ENCODE assay signal across 28 cellular contexts in the genomic region with DNA sequence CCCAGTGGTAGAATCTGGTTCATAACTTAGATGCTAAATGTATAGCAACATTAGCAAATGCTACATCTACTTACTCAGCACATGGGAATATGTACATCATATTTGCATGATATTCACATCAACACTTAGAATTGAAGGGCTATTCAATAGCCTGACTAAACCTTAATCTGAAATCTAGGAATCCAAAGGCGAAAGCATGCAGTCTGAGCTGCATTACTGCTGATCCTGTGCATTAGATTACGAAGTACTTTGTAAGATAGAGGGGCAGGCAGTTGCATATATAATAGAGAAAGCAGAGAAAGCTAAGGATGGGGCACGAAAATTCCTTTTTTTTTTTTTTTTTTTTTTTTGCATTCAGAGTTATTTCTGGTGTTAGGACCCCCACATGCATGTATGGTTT. TPM values are rescaled to one million over a fixed set of nuclear protein-coding genes. Genes with fewer than 3 reads are reported as not detected.
"Had no signal": no experiment of that assay in that cellular context is flagged by ENCODE, and none has a peak within 500 bp of the region (broad histone marks: within the 10 kb centered on the region; RNA-seq: fewer than 3 reads in every experiment).

No MANE protein-coding gene starts in this region.

- H3K9me3 ChIP-seq: adrenal gland, ascending aorta, colonic mucosa, gastroesophageal sphincter, heart right ventricle, sigmoid colon, spleen, testis, vagina had no signal

- H3K36me3 ChIP-seq: adrenal gland, ascending aorta, colonic mucosa, gastroesophageal sphincter, heart right ventricle, sigmoid colon, spleen, vagina had no signal

- ATAC-seq: activated CD4-positive, CD25-positive, alpha-beta regulatory T cell treated with anti-CD3 and anti-CD28 coated beads, Interleukin-2, amount 50 U/mL, for 24 hours; activated CD8-positive, alpha-beta memory T cell treated with anti-CD3 and anti-CD28 coated beads, Interleukin-2, amount 10 ng/mL, durations not matched to agents 7 days and 5 days; activated CD8-positive, alpha-beta T cell treated with anti-CD3 and anti-CD28 coated beads for 36 hours; effector memory CD8-positive, alpha-beta T cell; esophagus mucosa; gastroesophageal sphincter; heart right ventricle; left colon had no signal

- H3K27me3 ChIP-seq: adrenal gland, ascending aorta, colonic mucosa, dorsolateral prefrontal cortex, gastroesophageal sphincter, heart right ventricle, sigmoid colon, spleen, testis, vagina had no signal

- H3K4me1 ChIP-seq: adrenal gland, ascending aorta, colonic mucosa, gastroesophageal sphincter, heart right ventricle, spleen, testis had no signal

- H3K4me3 ChIP-seq: adrenal gland, ascending aorta, colonic mucosa, dorsolateral prefrontal cortex, gastroesophageal sphincter, heart right ventricle, sigmoid colon, spleen, testis, vagina had no signal

- H3K27ac ChIP-seq: adrenal gland, ascending aorta, colonic mucosa, dorsolateral prefrontal cortex, gastroesophageal sphincter, heart right ventricle, sigmoid colon, spleen, testis, vagina, VCaP had no signal

- DNase-seq: activated CD4-positive, alpha-beta T cell treated with anti-CD3 and anti-CD28 coated beads, Interleukin-2, amount 10 ng/mL, durations not matched to agents 7 days and 5 days; activated CD8-positive, alpha-beta memory T cell treated with anti-CD3 and anti-CD28 coated beads, Interleukin-2, amount 10 ng/mL, durations not matched to agents 7 days and 5 days; activated CD8-positive, alpha-beta T cell treated with anti-CD3 and anti-CD28 coated beads for 36 hours; activated gamma-delta T cell; adrenal gland; colonic mucosa; dorsolateral prefrontal cortex; effector memory CD8-positive, alpha-beta T cell; heart right ventricle; left colon; nucleus accumbens; posterior cingulate gyrus; sigmoid colon; spleen; stimulated activated CD4-positive, alpha-beta T cell treated with anti-CD3 and anti-CD28 coated beads, Interleukin-4, amount 100 ng/mL, for 1 hour; stimulated activated naive CD4-positive, alpha-beta T cell; testis had no signal

RNA-seq across cellular contexts. Expression of gene SLC38A4, which starts 40.4 kb away (rescaled TPM):
- total RNA-seq: activated CD4-positive, alpha-beta T cell treated with anti-CD3 and anti-CD28 coated beads, Interleukin-2, amount 10 ng/mL, durations not matched to agents 7 days and 5 days; activated CD8-positive, alpha-beta memory T cell treated with anti-CD3 and anti-CD28 coated beads, Interleukin-2, amount 10 ng/mL, durations not matched to agents 7 days and 5 days; activated CD8-positive, alpha-beta T cell treated with anti-CD3 and anti-CD28 coated beads for 36 hours; activated T-helper 1 cell treated with anti-CD3 and anti-CD28 coated beads, Interleukin-12 subunit alpha, Interleukin-12 subunit beta, Interleukin-2, Interleukin-4 antibody, amounts not matched to agents 30 ng/mL and 10 ng/mL and 1 ng/mL, durations not matched to agents 14 hours and 24 hours and 36 hours; ascending aorta; mononuclear cell; renal cortical epithelial cell; T-helper 2 cell treated with Interferon-gamma antibody and Interleukin-4, amounts not matched to agents 100 ng/mL and 5 ng/mL, for 36 hours; vagina had no signal
- polyA plus RNA-seq: neural cell had no signal
